8 cellular contexts compared by ENCODE assay signal in genomic region chr12:50924131-50924438, GRCh38. TPM values are rescaled to one million over a fixed set of nuclear protein-coding genes. Genes with fewer than 3 reads are reported as not detected.
DNase-seq lines count a peak whose midpoint lies in the region; ATAC-seq, FAIRE-seq and TF ChIP-seq lines count a peak whose summit lies in the region.

No MANE protein-coding gene starts in this region.

- no peak for TF ChIP-seq RAD21 in K562 (CRISPR knock-in tag; conservative IDR thresholded peaks at IDR 0.05 in 1 of 2, IDR thresholded peaks at IDR 0.05 in 1 of 2)

- CTCF ChIA-PET in K562 (lab: Yijun Ruan, JAX; ENCODE audit: low intra/inter-chr PET ratio) = no interaction called here

- TF ChIP-seq CTCF in K562 (IDR thresholded peaks at IDR 0.05 in 2 of 3, conservative IDR thresholded peaks at IDR 0.05 in 1 of 3; ENCODE audit: insufficient read depth in 2 of 3, low read depth in 1 of 3, low read length in 3 of 3) = no peak

- H3K36me3 Mint-ChIP-seq in activated naive CD4-positive, alpha-beta T cell treated with anti-CD3 and anti-CD28 coated beads, Interleukin-2, amount 50 U/mL, for 24 hours = no peaks in the 10 kb centered on the region

- H3K4me2 ChIP-seq in K562 (ENCODE audit: insufficient read depth, low read length) (peak overlapping the region; percentile 85), mesendoderm (ENCODE audit: low read length) (no peak overlapping the region)

- ATAC-seq in K562 (peak; percentile 11), GM18870 (IDR thresholded peaks at IDR 0.05; ENCODE audit: unreplicated experiment) (no peak), GM19023 (IDR thresholded peaks at IDR 0.05; ENCODE audit: unreplicated experiment) (no peak)

- peak overlapping the region; percentile 68 for H3K27ac Mint-ChIP-seq in activated naive CD4-positive, alpha-beta T cell treated with anti-CD3 and anti-CD28 coated beads, Interleukin-2, amount 50 U/mL, for 24 hours

- H3K4me3 ChIP-seq in K562 (peak overlapping the region; percentile 61; the same call in 1 of the 2 replicates), mesendoderm (ENCODE audit: low read length) (no peak overlapping the region)

- H3K27me3 ChIP-seq in K562 (ENCODE audit: control insufficient read depth in 2 of 2, insufficient read depth in 2 of 2, low read length in 2 of 2) (no peaks in the 10 kb centered on the region), mesendoderm (ENCODE audit: insufficient read depth, low read length, poor library complexity) (no peaks in the 10 kb centered on the region)

- H3K23ac ChIP-seq in mesendoderm (ENCODE audit: low read length) = no peak overlapping the region

- no peak for TF ChIP-seq EP300 in K562 (IDR thresholded peaks at IDR 0.05; ENCODE audit: low read length)

- no peak overlapping the region for H2BK5ac ChIP-seq in mesendoderm (ENCODE audit: low read length)

- 1% methylated on average over 4 of the region's 4 CpGs for WGBS in K562 (ENCODE audit: insufficient coverage, low coverage, missing lambda C conversion rate)
- no CpG with 5 or more reads among the region's 4 CpGs for WGBS in mesendoderm (ENCODE audit: extremely low coverage, insufficient coverage, low lambda C conversion rate)

- TF ChIP-seq POLR2A in K562 (conservative IDR thresholded peaks at IDR 0.05) = no peak; the same call in none of the 2 replicates

- H4K20me1 ChIP-seq in K562 (replicated peaks; ENCODE audit: control insufficient read depth, insufficient read depth, low read length) = no peaks in the 10 kb centered on the region

- no peaks in the 10 kb centered on the region; the same call in 2 of the 3 replicates for H3K36me3 ChIP-seq in K562 (ENCODE audit: control insufficient read depth, insufficient read depth, low read length)
- H3K36me3 ChIP-seq in mesendoderm (ENCODE audit: control insufficient read depth, insufficient read depth, low read length) = no peaks in the 10 kb centered on the region

- H3K4me1 Mint-ChIP-seq in activated naive CD4-positive, alpha-beta T cell treated with anti-CD3 and anti-CD28 coated beads, Interleukin-2, amount 50 U/mL, for 24 hours = peaks cover 27% of the 10 kb centered on the region

- no peak for DNase-seq in activated naive CD4-positive, alpha-beta T cell treated with Interleukin-2 at 50 U/mL for 16 hours
- no peak for DNase-seq in K562 (ENCODE audit: extremely low read depth in 1 of 4, low spot score in 3 of 4)
- no peak for DNase-seq in mesendoderm
- DNase-seq in NOMO-1 treated with dmso at 0.1 percent for 144 hours (lab: John Stamatoyannopoulos, UW; ENCODE audit: unreplicated experiment) = no peak
- DNase-seq in Ammon's horn (ENCODE audit: low spot score) = no peak

- H3K56ac ChIP-seq in mesendoderm (ENCODE audit: low read length) = peak overlapping the region; percentile 82

- H3K9me1 ChIP-seq in K562 (ENCODE audit: control insufficient read depth, insufficient read depth, low read length) = no peaks in the 10 kb centered on the region

- no peaks in the 10 kb centered on the region for H3K79me1 ChIP-seq in mesendoderm (ENCODE audit: low read length)

- intact Hi-C loops in K562 (cut with micrococcal nuclease) = loop anchor here (10.0 kb wide), 1 partner anchor 159 kb away; the partner anchor contains the start of gene ATF1

- no peak overlapping the region for H3K4ac ChIP-seq in mesendoderm (ENCODE audit: low read depth, low read length)

- no peak overlapping the region for H2AK5ac ChIP-seq in mesendoderm (ENCODE audit: low read length)

- H3K79me2 ChIP-seq in K562 (ENCODE audit: control insufficient read depth, insufficient read depth, low read length) (peaks cover 43% of the 10 kb centered on the region), mesendoderm (ENCODE audit: control insufficient read depth, insufficient read depth, low read length) (no peaks in the 10 kb centered on the region)

- peak overlapping the region; percentile 45 for H2BK120ac ChIP-seq in mesendoderm (ENCODE audit: low read depth, low read length)

- POLR2A ChIA-PET in K562 (lab: Yijun Ruan, JAX) = interaction anchor here (0.8 to 1.6 kb wide), 5 partner anchors 8 to 1344 kb away, joined by 3 to 4 read pairs (median 4); partner anchors contain the start of gene SLC11A2

- peak overlapping the region; percentile 36 for H2BK15ac ChIP-seq in mesendoderm (replicated peaks; ENCODE audit: low read depth)

- peak overlapping the region; percentile 81 for H4K8ac ChIP-seq in mesendoderm (ENCODE audit: low read depth, low read length)

- H3K4me3 Mint-ChIP-seq in activated naive CD4-positive, alpha-beta T cell treated with anti-CD3 and anti-CD28 coated beads, Interleukin-2, amount 50 U/mL, for 24 hours = peak overlapping the region; percentile 59

- no peak for FAIRE-seq in K562 (lab: Jason Lieb, UNC)

- peaks cover 3 to 21% of the 10 kb centered on the region in 2 experiments; a peak in 4 of 5 replicates for H3K4me1 ChIP-seq in K562 (replicated peaks in 1 of 2; ENCODE audit: control insufficient read depth in 2 of 2, insufficient read depth in 2 of 2, low read length in 2 of 2)
- peaks cover 4% of the 10 kb centered on the region for H3K4me1 ChIP-seq in mesendoderm (ENCODE audit: control insufficient read depth, low read depth, low read length)

- H2AFZ ChIP-seq in K562 (ENCODE audit: low read depth, low read length) = peak overlapping the region; percentile 93

- BruUV-seq in K562 (replicated peaks; lab: Mats Ljungman, UMichigan) = TSS peak; percentile 98

- peaks cover 1% of the 10 kb centered on the region for H3K27me3 Mint-ChIP-seq in activated naive CD4-positive, alpha-beta T cell treated with anti-CD3 and anti-CD28 coated beads, Interleukin-2, amount 50 U/mL, for 24 hours

- H3K9me3 Mint-ChIP-seq in activated naive CD4-positive, alpha-beta T cell treated with anti-CD3 and anti-CD28 coated beads, Interleukin-2, amount 50 U/mL, for 24 hours = no peaks in the 10 kb centered on the region

- in situ Hi-C loops in K562 (cut with MboI) = no loop called here

- peak overlapping the region; percentile 95 for H3K27ac ChIP-seq in K562 (ENCODE audit: extremely low read depth, low read depth, low read length)
- H3K27ac ChIP-seq in mesendoderm (ENCODE audit: low read depth, low read length) = peak overlapping the region; percentile 57

- no peak overlapping the region for H4K5ac ChIP-seq in mesendoderm (ENCODE audit: low read length)

- peak overlapping the region; percentile 75 for H3K18ac ChIP-seq in mesendoderm (ENCODE audit: low read length)

- H3K9ac ChIP-seq in K562 (ENCODE audit: insufficient read depth in 1 of 2, low read depth in 2 of 2, low read length in 2 of 2) = peak overlapping the region in 1 of 2 experiments; percentile 81; a peak in 2 of 4 replicates
- peak overlapping the region; percentile 52 for H3K9ac ChIP-seq in mesendoderm (ENCODE audit: low read length)

- H3K9me3 ChIP-seq in K562 (replicated peaks; ENCODE audit: control insufficient read depth, insufficient read depth, low read depth, low read length) = no peaks in the 10 kb centered on the region; the same call in 1 of the 2 replicates

TF ChIP-seq in K562, 482 proteins besides CTCF, POLR2A, EP300 and RAD21 (continues in another document):
- peak in 1 of 2 experiments; percentile 40; a peak in 1 of 4 replicates for TF ChIP-seq TBL1XR1 (IDR thresholded peaks at IDR 0.05; ENCODE audit: low read length in 2 of 2)
- TF ChIP-seq GABPA (tag; conservative IDR thresholded peaks at IDR 0.05; ENCODE audit: low read depth) = peak; percentile 55; the same call in 1 of the 2 replicates
- TF ChIP-seq MAFK (IDR thresholded peaks at IDR 0.05; ENCODE audit: low read length) = 0 out of 2 replicates have a peak, but pooled peaks have one; percentile 27
- no peak for TF ChIP-seq ZNF395 (CRISPR knock-in tag; IDR thresholded peaks at IDR 0.05)
- TF ChIP-seq PHF8 (IDR thresholded peaks at IDR 0.05; ENCODE audit: borderline replicate concordance, low read length) = peak; percentile 27; the same call in 1 of the 2 replicates
- peak; percentile 61 for TF ChIP-seq TAF9B (IDR thresholded peaks at IDR 0.05; ENCODE audit: partially characterized antibody)
- 0 out of 2 replicates have a peak, but pooled peaks have one; percentile 16 for TF ChIP-seq GATAD2B (IDR thresholded peaks at IDR 0.05; ENCODE audit: borderline replicate concordance)
- peak; percentile 33 for TF ChIP-seq RBFOX2 (IDR thresholded peaks at IDR 0.05; ENCODE audit: low read depth, low read length)
- TF ChIP-seq EP400 (IDR thresholded peaks at IDR 0.05) = peak; percentile 29; the same call in 1 of the 2 replicates
- TF ChIP-seq MAZ (CRISPR knock-in tag; conservative IDR thresholded peaks at IDR 0.05 in 1 of 2, IDR thresholded peaks at IDR 0.05 in 1 of 2) = peak in 1 of 2 experiments; percentile 22; a peak in 1 of 4 replicates

RNA-seq across cellular contexts. Expression of gene HIGD1C, which starts 28.3 kb away (rescaled TPM):
- not detected in 2 replicates for total RNA-seq in K562 (2011; cell fraction: chromatin; rRNA removed; ENCODE audit: low replicate concordance)
- total RNA-seq in K562 (2011; cell fraction: nucleolus; rRNA removed) = not detected in 2 replicates
- total RNA-seq in K562 (2011; cell fraction: nucleoplasm; rRNA removed) = not detected in 2 replicates
- total RNA-seq in K562 (2014; rRNA removed) (not detected in 2 replicates), K562 (2014; rRNA removed; fragmentation: Illumina TruSeq; extraction: Trizol) (not detected in 2 replicates), K562 (2015; rRNA removed; fragmentation: Illumina TruSeq; extraction: Trizol) (not detected in 2 replicates), K562 (2021) (not detected in 2 replicates)
- polyA plus RNA-seq in K562 (2011; rRNA removed) (not detected in 2 replicates), K562 (2014; fragmentation: Illumina TruSeq; extraction: Trizol) (not detected in 2 replicates), K562 (2014; fragmentation: Nextera tagmentation; extraction: Ambion mirVana) (not detected), K562 (2014; rRNA removed) (not detected in 2 replicates)
- polyA plus RNA-seq in K562 (2011; cell fraction: cytosol; rRNA removed) = not detected in 2 replicates
- not detected in 2 replicates for polyA plus RNA-seq in K562 (2011; cell fraction: nucleus; rRNA removed)
- polyA plus RNA-seq in K562 (2012) = not detected in 2 replicates
- polyA minus RNA-seq in K562 (2011; rRNA and poly(A)+ RNA removed) = not detected in 2 replicates
- not detected in 2 replicates for polyA minus RNA-seq in K562 (2011; cell fraction: cytosol; rRNA and poly(A)+ RNA removed)
- not detected in 2 replicates for polyA minus RNA-seq in K562 (2011; cell fraction: nucleus; rRNA and poly(A)+ RNA removed)
- not detected for polyA plus RNA-seq in mesendoderm (2013, experiment 1 of 2)
- not detected for polyA plus RNA-seq in mesendoderm (2013, experiment 2 of 2)
